ENCODE assay signal across 8 cellular contexts in genomic region chr2:113890253-113891235, GRCh38. TPM values are rescaled to one million over a fixed set of nuclear protein-coding genes. Genes with fewer than 3 reads are reported as not detected.
A peak's percentile ranks its signal among the peaks of the same experiment; 100 is the strongest.
DNase-seq lines count a peak whose midpoint lies in the region; ATAC-seq and TF ChIP-seq lines count a peak whose summit lies in the region.

No MANE protein-coding gene starts in this region.

- H3K27ac Mint-ChIP-seq in CD8-positive, alpha-beta memory T cell: peak overlapping the region; percentile 94 to 100 (median 98)
- peak overlapping the region; percentile 99 for H3K27ac Mint-ChIP-seq in activated naive CD8-positive, alpha-beta T cell
- H3K27ac Mint-ChIP-seq in type B pancreatic cell: peak overlapping the region; percentile 99

- peak overlapping the region; percentile 91 to 100 (median 98) for H3K4me3 Mint-ChIP-seq in CD8-positive, alpha-beta memory T cell
- H3K4me3 Mint-ChIP-seq in activated naive CD8-positive, alpha-beta T cell: peak overlapping the region; percentile 100
- peak overlapping the region; percentile 100 for H3K4me3 Mint-ChIP-seq in type B pancreatic cell

- H3K27me3 ChIP-seq in CD8-positive, alpha-beta memory T cell (ENCODE audit: insufficient read depth, low read length, poor library complexity, severe bottlenecking): no peaks in the 10 kb centered on the region
- H3K27me3 ChIP-seq in HL-60 (ENCODE audit: insufficient read depth, poor library complexity, severe bottlenecking): no peaks in the 10 kb centered on the region
- H3K27me3 ChIP-seq in SK-N-SH (ENCODE audit: insufficient read depth): no peaks in the 10 kb centered on the region

- peaks cover 40% of the 10 kb centered on the region for H4K20me1 ChIP-seq in SK-N-SH (ENCODE audit: insufficient read depth)

- POLR2A ChIA-PET in CD8-positive, alpha-beta memory T cell (lab: Charles Lee): interaction anchor here (1.6 kb wide), 1 partner anchor 17 kb away, joined by 4 read pairs; no protein-coding TSS in a partner anchor
- POLR2A ChIA-PET in SK-N-SH (lab: Yijun Ruan, JAX): interaction anchor here (1.0 kb wide), 1 partner anchor 134 kb away, joined by 6 read pairs; the partner anchor contains the start of gene SLC35F5

- intact Hi-C loops in Right ventricle myocardium superior (cut with DNase I): loop anchor here (10.0 kb wide), 1 partner anchor 136 kb away; the partner anchor contains the start of gene SLC35F5
- intact Hi-C loops in posterior cingulate gyrus (cut with DNase I): loop anchor here (10.0 kb wide), 1 partner anchor 74 kb away; no protein-coding TSS in a partner anchor

- no peak overlapping the region for H2AFZ ChIP-seq in SK-N-SH (ENCODE audit: low read depth)

- H3K9ac ChIP-seq in SK-N-SH: peak overlapping the region; percentile 82

- H3K27ac ChIP-seq in CD8-positive, alpha-beta memory T cell (ENCODE audit: low read depth, low read length): peak overlapping the region; percentile 89
- H3K27ac ChIP-seq in HL-60 (replicated peaks): peak overlapping the region; percentile 99
- peak overlapping the region; percentile 87 to 89 for H3K27ac ChIP-seq in SK-N-SH (ENCODE audit: low read depth in 2 of 2, low read length in 1 of 2)

- peaks cover 27% of the 10 kb centered on the region for H3F3A ChIP-seq in SK-N-SH (replicated peaks; ENCODE audit: insufficient read depth)

- no peak for TF ChIP-seq RAD21 in SK-N-SH (IDR thresholded peaks at IDR 0.05; ENCODE audit: low read length)

- peaks cover 0 to 32% (median 13%) of the 10 kb centered on the region in 3 donors for H3K36me3 Mint-ChIP-seq in CD8-positive, alpha-beta memory T cell
- peaks cover 18% of the 10 kb centered on the region for H3K36me3 Mint-ChIP-seq in activated naive CD8-positive, alpha-beta T cell
- H3K36me3 Mint-ChIP-seq in type B pancreatic cell: peaks cover 19% of the 10 kb centered on the region

- peaks cover 80% of the 10 kb centered on the region for H3K79me2 ChIP-seq in SK-N-SH (ENCODE audit: insufficient read depth)

- no peaks in the 10 kb centered on the region for H3K36me3 ChIP-seq in CD8-positive, alpha-beta memory T cell (ENCODE audit: insufficient read depth, low read length)
- peaks cover 2 to 20% of the 10 kb centered on the region in 2 experiments for H3K36me3 ChIP-seq in SK-N-SH (replicated peaks in 1 of 2; ENCODE audit: control insufficient read depth in 1 of 2, insufficient read depth in 2 of 2, low read length in 1 of 2)

- peaks cover 76 to 86% (median 83%) of the 10 kb centered on the region in 3 donors for H3K4me1 Mint-ChIP-seq in CD8-positive, alpha-beta memory T cell
- peaks cover 81% of the 10 kb centered on the region for H3K4me1 Mint-ChIP-seq in activated naive CD8-positive, alpha-beta T cell (ENCODE audit: low read depth)
- peaks cover 66% of the 10 kb centered on the region for H3K4me1 Mint-ChIP-seq in type B pancreatic cell (ENCODE audit: unreplicated experiment)

- H3K4me2 ChIP-seq in SK-N-SH: peak overlapping the region; percentile 73

- TF ChIP-seq CTCF in HL-60 (IDR thresholded peaks at IDR 0.05; ENCODE audit: insufficient read depth, low read length): no peak
- no peak for TF ChIP-seq CTCF in SK-N-SH (IDR thresholded peaks at IDR 0.05)
- no peak for TF ChIP-seq CTCF in type B pancreatic cell (conservative IDR thresholded peaks at IDR 0.05)

- no peaks in the 10 kb centered on the region for H3K9me3 Mint-ChIP-seq in CD8-positive, alpha-beta memory T cell
- H3K9me3 Mint-ChIP-seq in activated naive CD8-positive, alpha-beta T cell (ENCODE audit: low read depth): no peaks in the 10 kb centered on the region
- H3K9me3 Mint-ChIP-seq in type B pancreatic cell: no peaks in the 10 kb centered on the region

- no peaks in the 10 kb centered on the region for H3K9me3 ChIP-seq in CD8-positive, alpha-beta memory T cell (ENCODE audit: low read length)
- H3K9me3 ChIP-seq in SK-N-SH: no peaks in the 10 kb centered on the region

- H3K9me2 ChIP-seq in SK-N-SH: no peaks in the 10 kb centered on the region

- peaks cover 72% of the 10 kb centered on the region for H3K4me1 ChIP-seq in CD8-positive, alpha-beta memory T cell (ENCODE audit: insufficient read depth, low read length)
- H3K4me1 ChIP-seq in SK-N-SH (ENCODE audit: control insufficient read depth in 1 of 2, insufficient read depth in 2 of 2, low read depth in 1 of 2, low read length in 1 of 2): peaks cover 16 to 39% of the 10 kb centered on the region in 2 experiments

- under 1% methylated on average over 45 of the region's 57 CpGs for WGBS in SK-N-SH (ENCODE audit: low lambda C conversion rate)

- H3K27me3 Mint-ChIP-seq in CD8-positive, alpha-beta memory T cell: no peaks in the 10 kb centered on the region
- H3K27me3 Mint-ChIP-seq in activated naive CD8-positive, alpha-beta T cell: no peaks in the 10 kb centered on the region
- no peaks in the 10 kb centered on the region for H3K27me3 Mint-ChIP-seq in type B pancreatic cell

- ATAC-seq in GM19452 (IDR thresholded peaks at IDR 0.05; ENCODE audit: unreplicated experiment) (peak; percentile 23), Right ventricle myocardium superior (ENCODE audit: poor library complexity) (peak; percentile 40)

- H3K4me3 ChIP-seq in CD8-positive, alpha-beta memory T cell (ENCODE audit: low read length): peak overlapping the region; percentile 90
- peak overlapping the region; percentile 72 for H3K4me3 ChIP-seq in HL-60 (replicated peaks; ENCODE audit: insufficient read depth, low read length)
- H3K4me3 ChIP-seq in SK-N-SH (ENCODE audit: low read depth in 2 of 2, low read length in 1 of 2): peak overlapping the region; percentile 87 to 90

- DNase-seq in CD8-positive, alpha-beta memory T cell: peak; percentile 68 to 84 (median 77)
- peak in 1 of 2 experiments; percentile 84 for DNase-seq in HL-60 (ENCODE audit: low read depth in 1 of 2, low spot score in 1 of 2)
- DNase-seq in SK-N-SH: peak; percentile 72
- peak; percentile 70 for DNase-seq in Right ventricle myocardium superior
- peak in 9 of 10 donors; percentile 28 to 93 (median 59) for DNase-seq in posterior cingulate gyrus
- peak; percentile 75 for DNase-seq in type B pancreatic cell (ENCODE audit: extremely low spot score, unreplicated experiment)

- no peak for TF ChIP-seq EP300 in SK-N-SH (IDR thresholded peaks at IDR 0.05; ENCODE audit: borderline replicate concordance in 1 of 2, low read depth in 1 of 2, low read length in 1 of 2)

- CTCF ChIA-PET in CD8-positive, alpha-beta memory T cell (lab: Charles Lee): no interaction called here
- CTCF ChIA-PET in SK-N-SH (lab: Yijun Ruan, JAX): no interaction called here

TF ChIP-seq in SK-N-SH, 30 proteins besides CTCF, POLR2A, EP300 and RAD21:
- TF ChIP-seq TCF12 (IDR thresholded peaks at IDR 0.05) (no peak), TAF1 (IDR thresholded peaks at IDR 0.05; ENCODE audit: borderline replicate concordance, low read depth, low read length) (no peak; the same call in 1 of the 2 replicates), MXI1 (IDR thresholded peaks at IDR 0.05; ENCODE audit: low read depth, low read length) (peak; percentile 69; the same call in 1 of the 2 replicates), CHD2 (IDR thresholded peaks at IDR 0.05; ENCODE audit: low read length, partially characterized antibody) (peak; percentile 36), GABPA (IDR thresholded peaks at IDR 0.05; ENCODE audit: low read depth) (peak; percentile 20; the same call in 1 of the 2 replicates), RFX5 (IDR thresholded peaks at IDR 0.05; ENCODE audit: low read length) (no peak), POLR2AphosphoS5 (IDR thresholded peaks at IDR 0.05; ENCODE audit: low read depth, low read length) (peak; percentile 65; the same call in 1 of the 2 replicates), ELF1 (IDR thresholded peaks at IDR 0.05) (peak; percentile 50; the same call in 1 of the 2 replicates), NRF1 (IDR thresholded peaks at IDR 0.05; ENCODE audit: low read depth, low read length) (peak; percentile 31; the same call in 1 of the 2 replicates), EZH2phosphoT487 (IDR thresholded peaks at IDR 0.05; ENCODE audit: borderline replicate concordance, low read depth) (no peak), RCOR1 (IDR thresholded peaks at IDR 0.05; ENCODE audit: low read length) (no peak)
- TF ChIP-seq, protein P1, sequence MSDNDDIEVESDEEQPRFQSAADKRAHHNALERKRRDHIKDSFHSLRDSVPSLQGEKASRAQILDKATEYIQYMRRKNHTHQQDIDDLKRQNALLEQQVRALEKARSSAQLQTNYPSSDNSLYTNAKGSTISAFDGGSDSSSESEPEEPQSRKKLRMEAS (IDR thresholded peaks at IDR 0.05; ENCODE audit: low read depth): peak; percentile 51; the same call in 1 of the 2 replicates
TF ChIP-seq in SK-N-SH: peak in this region for 7.

RNA-seq across cellular contexts. Expression of gene ACTR3, which starts 0.7 kb away (rescaled TPM):
- 100 to 1,000 TPM; 512 to 532 TPM for total RNA-seq in CD8-positive, alpha-beta memory T cell
- polyA plus RNA-seq in CD8-positive, alpha-beta memory T cell: 478 TPM
- polyA plus RNA-seq in SK-N-SH (2012; rRNA removed): 90.8 and 111 TPM in 2 replicates
- polyA plus RNA-seq in SK-N-SH (2012; cell fraction: cytosol; rRNA removed): 130 and 172 TPM in 2 replicates
- 35.2 and 85.3 TPM in 2 replicates for polyA plus RNA-seq in SK-N-SH (2012; cell fraction: nucleus; rRNA removed)
- 106 TPM for total RNA-seq in Right ventricle myocardium superior
- total RNA-seq in type B pancreatic cell (ENCODE audit: low replicate concordance): 175 and 217 TPM in 2 replicates
